1 cellular context compared by ENCODE assay signal in genomic region chr5:132867046-132867451, GRCh38.
A peak's percentile ranks its signal among the peaks of the same experiment; 100 is the strongest.
TF ChIP-seq lines count a peak whose summit lies in the region.

No MANE protein-coding gene starts in this region.

TF ChIP-seq in K562, 482 proteins besides CTCF, POLR2A, EP300 and RAD21:
- TF ChIP-seq SIN3A (IDR thresholded peaks at IDR 0.05; ENCODE audit: borderline replicate concordance in 2 of 2, control insufficient read depth in 1 of 2, low read depth in 2 of 2, low read length in 2 of 2) (0 out of 4 replicates have a peak, but pooled peaks of 1 of the 2 experiments have one; percentile 2), C11orf30 (IDR thresholded peaks at IDR 0.05; ENCODE audit: low read depth) (no peak), GATA2 (CRISPR knock-in tag; IDR thresholded peaks at IDR 0.05) (0 out of 2 replicates have a peak, but pooled peaks have one; percentile 23), FOSL1 (tag; conservative IDR thresholded peaks at IDR 0.05) (0 out of 2 replicates have a peak, but pooled peaks have one; percentile 1), FOXK1 (CRISPR knock-in tag; IDR thresholded peaks at IDR 0.05; ENCODE audit: borderline replicate concordance) (0 out of 2 replicates have a peak, but pooled peaks have one; percentile 0), HMBOX1 (IDR thresholded peaks at IDR 0.05) (no peak), FIP1L1 (IDR thresholded peaks at IDR 0.05; ENCODE audit: low read depth, low read length, poor library complexity, severe bottlenecking) (peak; percentile 28), DIDO1 (tag; IDR thresholded peaks at IDR 0.05; ENCODE audit: low read depth) (no peak), ZNF143 (CRISPR knock-in tag; IDR thresholded peaks at IDR 0.05) (peak; percentile 10; the same call in 1 of the 2 replicates), ZNF408 (CRISPR knock-in tag; IDR thresholded peaks at IDR 0.05; ENCODE audit: low read depth) (no peak), HINFP (tag; conservative IDR thresholded peaks at IDR 0.05; ENCODE audit: low read depth) (no peak), PURB (CRISPR knock-in tag; IDR thresholded peaks at IDR 0.05; ENCODE audit: low read depth) (no peak), ARHGAP35 (IDR thresholded peaks at IDR 0.05; ENCODE audit: partially characterized antibody) (no peak), HDAC8 (tag; IDR thresholded peaks at IDR 0.05) (no peak), ID3 (CRISPR knock-in tag; IDR thresholded peaks at IDR 0.05) (no peak), ID3 (tag; IDR thresholded peaks at IDR 0.05) (no peak), TCF15 (CRISPR knock-in tag; IDR thresholded peaks at IDR 0.05) (no peak), NRF1 (conservative IDR thresholded peaks at IDR 0.05 in 1 of 2, IDR thresholded peaks at IDR 0.05 in 1 of 2) (no peak), ZFPM2 (CRISPR knock-in tag; IDR thresholded peaks at IDR 0.05) (no peak), NR2F6 (CRISPR knock-in tag; IDR thresholded peaks at IDR 0.05) (no peak), ZBTB5 (IDR thresholded peaks at IDR 0.05) (no peak), ESRRA (IDR thresholded peaks at IDR 0.05; ENCODE audit: borderline replicate concordance, low read depth) (peak; percentile 9; the same call in 1 of the 2 replicates), ATF6 (CRISPR knock-in tag; IDR thresholded peaks at IDR 0.05) (0 out of 2 replicates have a peak, but pooled peaks have one; percentile 69), NFATC3 (IDR thresholded peaks at IDR 0.05) (no peak), HNRNPLL (IDR thresholded peaks at IDR 0.05; ENCODE audit: low read depth, low read length, poor library complexity, severe bottlenecking) (no peak), THAP7 (CRISPR knock-in tag; IDR thresholded peaks at IDR 0.05) (no peak), BCLAF1 (IDR thresholded peaks at IDR 0.05; ENCODE audit: borderline replicate concordance in 1 of 2, control insufficient read depth in 1 of 2, low read depth in 2 of 2, low read length in 1 of 2) (no peak), ZNF584 (CRISPR knock-in tag; IDR thresholded peaks at IDR 0.05; ENCODE audit: low read depth) (0 out of 2 replicates have a peak, but pooled peaks have one; percentile 29), ESRRB (CRISPR knock-in tag; IDR thresholded peaks at IDR 0.05; ENCODE audit: borderline replicate concordance) (no peak), MYNN (IDR thresholded peaks at IDR 0.05) (no peak), MYNN (CRISPR knock-in tag; IDR thresholded peaks at IDR 0.05) (no peak), TCF7 (IDR thresholded peaks at IDR 0.05; ENCODE audit: borderline replicate concordance) (no peak), ZSCAN32 (CRISPR knock-in tag; IDR thresholded peaks at IDR 0.05) (no peak), HMGXB4 (CRISPR knock-in tag; IDR thresholded peaks at IDR 0.05) (0 out of 2 replicates have a peak, but pooled peaks have one; percentile 58)
